ENCODE assay signal across 10 cellular contexts in genomic region chr3:144763878-144764454, GRCh38.
DNase-seq lines count a peak whose midpoint lies in the region; ATAC-seq, FAIRE-seq and TF ChIP-seq lines count a peak whose summit lies in the region.
"Had no signal": no experiment of that assay in that cellular context is flagged by ENCODE, and none has a peak within 500 bp of the region (broad histone marks: within the 10 kb centered on the region; RNA-seq: fewer than 3 reads in every experiment).

No MANE protein-coding gene starts in this region.

- POLR2A ChIA-PET in H1 (lab: Charles Lee; ENCODE audit: partially characterized antibody), result no interaction called here

- ATAC-seq in GM18505 (IDR thresholded peaks at IDR 0.05; ENCODE audit: unreplicated experiment), result peak; percentile 80
- peak; percentile 87 for ATAC-seq in GM21619 (IDR thresholded peaks at IDR 0.05; ENCODE audit: unreplicated experiment)
- peak; percentile 96 for ATAC-seq in HG03442 (IDR thresholded peaks at IDR 0.05; ENCODE audit: unreplicated experiment)
- ATAC-seq: body of pancreas had no signal

- no peaks in the 10 kb centered on the region; the same call in 1 of the 2 replicates for H3K23me2 ChIP-seq in H1 (ENCODE audit: low read depth, low read length)

- H2BK12ac ChIP-seq in H1 (ENCODE audit: low read depth, low read length), result no peak overlapping the region

- H3K9ac ChIP-seq in H1 (replicated peaks in 1 of 4; ENCODE audit: extremely low read depth in 1 of 4, low read depth in 3 of 4, low read length in 3 of 4), result no peak overlapping the region

- no peaks in the 10 kb centered on the region for H4K20me1 ChIP-seq in H1 (replicated peaks in 1 of 2; ENCODE audit: control insufficient read depth in 1 of 2, insufficient read depth in 2 of 2, low read length in 2 of 2)

- H3K23ac ChIP-seq in H1 (ENCODE audit: insufficient read length), result no peak overlapping the region

- no peak overlapping the region for H3K4ac ChIP-seq in H1 (replicated peaks; ENCODE audit: insufficient read length, low read depth, low read length)

- no peak for TF ChIP-seq POLR2A in GM18505 (IDR thresholded peaks at IDR 0.05; ENCODE audit: borderline replicate concordance, extremely low read depth, insufficient read depth, insufficient read length)
- no peak for TF ChIP-seq POLR2A in H1 (IDR thresholded peaks at IDR 0.05; ENCODE audit: control extremely low read depth in 1 of 2, low read depth in 2 of 2, low read length in 2 of 2)

- WGBS in H1 (ENCODE audit: extremely low coverage in 1 of 2, insufficient coverage in 1 of 2, insufficient read length in 1 of 2, insufficient replicate concordance in 2 of 2, low coverage in 1 of 2, low lambda C conversion rate in 2 of 2, missing lambda C conversion rate in 1 of 2), 2 experiments, result 87% methylated on average over 3 of the region's 3 CpGs; no CpG with 5 or more reads in 1 of the 2 experiments

- H3K27me3 ChIP-seq in H1 (replicated peaks in 1 of 4; ENCODE audit: control insufficient read depth in 3 of 4, extremely low read depth in 1 of 4, insufficient read depth in 3 of 4, low read length in 3 of 4), result no peaks in the 10 kb centered on the region
- H3K27me3 ChIP-seq: body of pancreas had no signal

- H3K9me3 ChIP-seq in H1 (ENCODE audit: insufficient read depth in 2 of 2, low read depth in 1 of 2, low read length in 1 of 2), result no peaks in the 10 kb centered on the region
- H3K9me3 ChIP-seq: body of pancreas had no signal

- H3K18ac ChIP-seq in H1 (ENCODE audit: extremely low read depth, low read length), result no peak overlapping the region

- TF ChIP-seq RAD21 in H1 (IDR thresholded peaks at IDR 0.05 in 1 of 2, conservative IDR thresholded peaks at IDR 0.05 in 1 of 2; ENCODE audit: low read depth in 2 of 2, low read length in 2 of 2), result no peak

- no peak overlapping the region for H2BK120ac ChIP-seq in H1 (replicated peaks; ENCODE audit: low read depth, low read length)

- no peak overlapping the region for H3K14ac ChIP-seq in H1 (ENCODE audit: insufficient read length)

- H2BK20ac ChIP-seq in H1 (ENCODE audit: low read length), result no peak overlapping the region

- DNase-seq in H1 (ENCODE audit: low read depth in 1 of 2, low spot score in 2 of 2) (no peak), EL (no peak), ureter (ENCODE audit: low spot score) (no peak), D341Med (ENCODE audit: low spot score) (no peak), AG08396 (ENCODE audit: low spot score) (no peak)
- DNase-seq: body of pancreas, NCI-H226 had no signal

- CTCF ChIA-PET in H1 (lab: Charles Lee; ENCODE audit: partially characterized antibody), result interaction anchor here (0.6 to 1.8 kb wide), 4 partner anchors 13 to 275 kb away, joined by 3 to 5 read pairs (median 3); no protein-coding TSS in a partner anchor

- H3K27ac ChIP-seq in H1 (ENCODE audit: low read depth, low read length), result no peak overlapping the region; the same call in 1 of the 2 replicates
- H3K27ac ChIP-seq: body of pancreas had no signal

- H2AK5ac ChIP-seq in H1 (ENCODE audit: low read depth, low read length), result no peak overlapping the region

- H3K79me2 ChIP-seq in H1 (ENCODE audit: control insufficient read depth in 1 of 2, insufficient read depth in 2 of 2, low read length in 2 of 2), result no peaks in the 10 kb centered on the region

- FAIRE-seq in H1 (lab: Jason Lieb, UNC), result no peak

- H3K56ac ChIP-seq in H1 (replicated peaks; ENCODE audit: insufficient read length, low read depth, low read length), result no peak overlapping the region

- H2BK5ac ChIP-seq in H1 (ENCODE audit: low read depth, low read length), result no peak overlapping the region

- H3K4me1 ChIP-seq in H1 (replicated peaks in 1 of 4; ENCODE audit: control insufficient read depth in 3 of 4, insufficient read depth in 4 of 4, low read length in 3 of 4), result no peaks in the 10 kb centered on the region
- H3K4me1 ChIP-seq: body of pancreas had no signal

- H3K4me3 ChIP-seq in H1 (ENCODE audit: extremely low read depth in 1 of 4, insufficient read depth in 2 of 4, low read depth in 3 of 4, low read length in 4 of 4), result no peak overlapping the region
- H3K4me3 ChIP-seq: body of pancreas had no signal

- H2AFZ ChIP-seq in H1 (ENCODE audit: low read length), result 0 out of 2 replicates have a peak overlapping the region, but pooled peaks have one; percentile 7

- no peak overlapping the region for H2BK15ac ChIP-seq in H1 (ENCODE audit: low read length)

- TF ChIP-seq EP300 in H1 (IDR thresholded peaks at IDR 0.05; ENCODE audit: borderline replicate concordance in 1 of 2, low read depth in 2 of 2, low read length in 2 of 2), result no peak

- no peaks in the 10 kb centered on the region for H3K36me3 ChIP-seq in H1 (ENCODE audit: control insufficient read depth in 2 of 4, insufficient read depth in 4 of 4, low read length in 3 of 4)

- TF ChIP-seq CTCF in H1 (IDR thresholded peaks at IDR 0.05; ENCODE audit: control extremely low read depth in 1 of 3, insufficient read depth in 1 of 3, low read depth in 1 of 3, low read length in 3 of 3), result no peak

- no peaks in the 10 kb centered on the region for H3K79me1 ChIP-seq in H1 (ENCODE audit: low read depth, low read length)

- H4K8ac ChIP-seq in H1 (ENCODE audit: extremely low read depth, insufficient read depth, low read length), result no peak overlapping the region

- H4K5ac ChIP-seq in H1 (ENCODE audit: insufficient read length, low read depth, low read length), result no peak overlapping the region

- H4K91ac ChIP-seq in H1 (replicated peaks; ENCODE audit: insufficient read length, low read length), result no peak overlapping the region

- no peak overlapping the region for H3K4me2 ChIP-seq in H1 (ENCODE audit: insufficient read depth in 1 of 2, low read depth in 2 of 2, low read length in 2 of 2)

TF ChIP-seq in H1, 55 proteins besides CTCF, POLR2A, EP300 and RAD21:
- TF ChIP-seq RNF2 (IDR thresholded peaks at IDR 0.05; ENCODE audit: borderline replicate concordance, low read depth, low read length, missing control alignments, poor library complexity, severe bottlenecking) (no peak), TCF12 (IDR thresholded peaks at IDR 0.05; ENCODE audit: low read depth, low read length) (no peak), PHF8 (conservative IDR thresholded peaks at IDR 0.05; ENCODE audit: low read depth, low read length) (no peak), NANOG (IDR thresholded peaks at IDR 0.05; ENCODE audit: insufficient read depth, low read depth, low read length, poor library complexity, severe bottlenecking) (no peak), ZNF274 (IDR thresholded peaks at IDR 0.05; ENCODE audit: borderline replicate concordance, extremely low read depth, low read length) (no peak), EZH2 (IDR thresholded peaks at IDR 0.05; ENCODE audit: low read depth, low read length, severe bottlenecking) (no peak), TEAD4 (IDR thresholded peaks at IDR 0.05; ENCODE audit: low read depth, low read length) (no peak), KDM5A (IDR thresholded peaks at IDR 0.05; ENCODE audit: low read length) (no peak), MAX (IDR thresholded peaks at IDR 0.05) (no peak), SIN3A (conservative IDR thresholded peaks at IDR 0.05 in 1 of 2, IDR thresholded peaks at IDR 0.05 in 1 of 2; ENCODE audit: low read depth in 1 of 2, low read length in 2 of 2) (no peak), KDM4A (IDR thresholded peaks at IDR 0.05; ENCODE audit: low read depth, low read length, severe bottlenecking) (no peak)
